In the genomic region with DNA sequence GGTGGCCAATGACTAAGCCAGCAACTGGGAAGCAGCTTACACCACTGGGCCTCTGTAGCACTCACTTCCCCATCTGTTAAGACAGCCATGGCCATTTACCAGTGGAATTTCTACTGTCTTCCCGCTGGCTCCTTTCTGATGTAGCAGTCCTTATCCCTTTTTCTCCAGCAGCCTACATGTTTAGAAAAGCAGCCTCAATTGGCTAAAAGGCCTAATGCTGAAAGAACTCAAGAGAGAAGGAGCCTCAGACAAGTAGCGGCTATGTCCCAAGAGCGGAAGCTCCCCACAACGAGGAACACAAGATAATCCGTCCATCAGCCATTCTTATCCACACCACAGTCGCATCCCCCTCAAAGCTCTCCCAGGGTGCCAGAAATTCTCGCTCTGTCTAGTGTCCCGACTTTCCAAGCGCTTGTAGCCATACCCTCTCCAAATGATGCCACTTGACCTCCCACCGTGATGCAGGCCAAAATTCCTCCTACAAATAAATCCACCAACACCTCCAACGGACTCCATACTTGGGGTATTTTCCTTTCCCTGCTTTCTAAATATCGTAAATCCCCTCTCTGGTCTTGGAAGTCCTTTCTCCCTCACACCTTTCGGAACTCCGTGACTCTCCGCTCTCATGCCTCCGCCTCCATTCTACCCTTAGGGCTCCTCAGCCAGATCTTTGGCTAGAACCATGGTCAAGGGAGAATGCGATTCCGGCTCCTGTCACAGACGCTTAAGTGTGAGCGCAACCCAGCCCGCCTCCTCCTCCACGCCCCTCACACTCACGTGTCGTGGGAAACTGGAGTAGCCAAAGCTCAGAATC, we compare ENCODE assay signal across 8 cellular contexts. TPM values are rescaled to one million over a fixed set of nuclear protein-coding genes. Genes with fewer than 3 reads are reported as not detected.
DNase-seq lines count a peak whose midpoint lies in the region; ATAC-seq and TF ChIP-seq lines count a peak whose summit lies in the region.

No MANE protein-coding gene starts in this region.

- peak; percentile 37 for ATAC-seq in GM19395 (IDR thresholded peaks at IDR 0.05; ENCODE audit: unreplicated experiment)
- peak; percentile 26 for ATAC-seq in HG03457 (IDR thresholded peaks at IDR 0.05; ENCODE audit: unreplicated experiment)

- intact Hi-C loops in lower leg skin (cut with DNase I; ENCODE audit: low total_unique reads), result no loop called here

- peak; percentile 36 for DNase-seq in DMS79 (lab: John Stamatoyannopoulos, UW)
- no peak for DNase-seq in SJSA1 (ENCODE audit: low read depth in 1 of 2, low spot score in 2 of 2)
- DNase-seq in dedifferentiated amniotic fluid mesenchymal stem cell (ENCODE audit: extremely low spot score), result peak; percentile 47
- DNase-seq in lower leg skin (ENCODE audit: low spot score in 2 of 2), result no peak
- no peak for DNase-seq in NCI-H345 (lab: John Stamatoyannopoulos, UW)

- H3K9me3 ChIP-seq in SJSA1 (replicated peaks), result no peaks in the 10 kb centered on the region
- H3K9me3 ChIP-seq in thymus (ENCODE audit: control insufficient read depth), result peaks cover 1% of the 10 kb centered on the region

- peak overlapping the region; percentile 81 for H3K27ac ChIP-seq in SJSA1
- H3K27ac ChIP-seq in thymus (ENCODE audit: low read depth), result peak overlapping the region; percentile 99

- TF ChIP-seq POLR2A in lower leg skin (IDR thresholded peaks at IDR 0.05), result no peak

- H3K4me3 ChIP-seq in SJSA1 (peak overlapping the region; percentile 64), lower leg skin (ENCODE audit: low read depth, poor library complexity, severe bottlenecking) (peak overlapping the region; percentile 63), thymus (ENCODE audit: low read length) (peak overlapping the region; percentile 81)

- TF ChIP-seq CTCF in lower leg skin (IDR thresholded peaks at IDR 0.05), result no peak

- H3K27me3 ChIP-seq in SJSA1 (replicated peaks), result no peaks in the 10 kb centered on the region
- H3K27me3 ChIP-seq in thymus (ENCODE audit: control insufficient read depth, insufficient read depth), result no peaks in the 10 kb centered on the region

- H3K4me1 ChIP-seq in SJSA1 (replicated peaks) (peaks cover 8% of the 10 kb centered on the region), thymus (ENCODE audit: control insufficient read depth, insufficient read depth, low read length) (peaks cover 19% of the 10 kb centered on the region)

- H3K36me3 ChIP-seq in SJSA1 (peaks cover 25% of the 10 kb centered on the region), thymus (ENCODE audit: control insufficient read depth, insufficient read depth) (peaks cover 10% of the 10 kb centered on the region)

- 0% methylated on average over 24 of the region's 24 CpGs for WGBS in lower leg skin, 2 donors
- under 1% methylated on average over 24 of the region's 24 CpGs for WGBS in thymus

RNA-seq across cellular contexts. Expression of gene M6PR, which starts 0.5 kb away (rescaled TPM):
- total RNA-seq in SJSA1 (2014; rRNA removed; shearing (Covaris generic)), result 157 and 162 TPM in 2 replicates
- total RNA-seq in lower leg skin, result 100 to 1,000 TPM in 1 of 4 donors, 10 to 100 TPM in 3; 72.8 to 122 (median 73.4) TPM
- polyA plus RNA-seq in thymus, result 101 TPM

RNA-seq across cellular contexts. Expression of gene PHC1, which starts 34.6 kb away (rescaled TPM):
- 22.5 and 23.4 TPM in 2 replicates for total RNA-seq in SJSA1 (2014; rRNA removed; shearing (Covaris generic))
- total RNA-seq in lower leg skin, result 10 to 100 TPM in 2 of 4 donors, 1 to 10 TPM in 2; 4.6 to 14.9 (median 11.0) TPM
- polyA plus RNA-seq in thymus, result 73.2 TPM

RNA-seq across cellular contexts. Expression of gene KLRG1, which starts 40.4 kb away (rescaled TPM):
- total RNA-seq in SJSA1 (2014; rRNA removed; shearing (Covaris generic)), result 0.13 TPM in 1 of 2 replicates, not detected in the other
- total RNA-seq in lower leg skin, result under 1 TPM in 1 of 4 donors, not detected in 3; 0.34 TPM
- 5.2 TPM for polyA plus RNA-seq in thymus

Comparison
In these comparisons a context has a peak if more than half of its experiments do, and no peak if none do; other contexts are left out.
1. DNase-seq: peak in DMS79 (single experiment) and dedifferentiated amniotic fluid mesenchymal stem cell (single experiment); none in SJSA1 (0 of 2), lower leg skin (0 of 2) and NCI-H345 (single experiment).
2. Peak in every context shown above with its lines, with median percentiles within 50 percentile points of each other: H3K4me3 ChIP-seq.